In the genomic region with DNA sequence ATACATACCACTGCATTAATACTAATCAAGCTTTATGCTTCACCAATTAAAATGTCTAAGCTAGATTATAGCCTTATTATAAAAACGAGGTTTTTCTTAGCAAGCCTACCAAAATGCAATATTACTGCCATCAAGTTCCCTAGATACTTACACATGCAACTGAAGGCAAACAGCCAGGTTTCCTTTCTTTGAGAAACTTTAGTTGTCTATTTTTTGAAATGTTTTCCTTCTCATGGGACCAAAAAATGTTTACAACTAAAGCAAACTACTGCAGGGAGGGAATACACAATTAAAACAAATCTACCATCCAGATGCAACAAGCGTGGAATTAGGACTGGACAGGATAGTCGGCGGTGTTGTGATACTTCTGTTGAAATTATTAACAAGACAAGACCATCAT, we compare ENCODE assay signal across 8 cellular contexts. TPM values are rescaled to one million over a fixed set of nuclear protein-coding genes. Genes with fewer than 3 reads are reported as not detected.
DNase-seq lines count a peak whose midpoint lies in the region; ATAC-seq and TF ChIP-seq lines count a peak whose summit lies in the region.

No MANE protein-coding gene starts in this region.

- intact Hi-C loops in stomach (cut with DNase I; ENCODE audit: low total_unique reads), result no loop called here

- H3K27ac ChIP-seq in stomach, result peak overlapping the region in 3 of 5 donors; percentile 96 to 98 (median 98)

- WGBS in stomach, 5 donors, result 25 to 31% (median 27%) methylated on average over 4 of the region's 4 CpGs

- H3K27me3 Mint-ChIP-seq in activated T-helper 17 cell treated with anti-CD3 and anti-CD28 coated beads, Interleukin-2, amount 50 U/mL, for 72 hours, result no peaks in the 10 kb centered on the region

- peaks cover 54% of the 10 kb centered on the region for H3K36me3 Mint-ChIP-seq in activated T-helper 17 cell treated with anti-CD3 and anti-CD28 coated beads, Interleukin-2, amount 50 U/mL, for 72 hours (ENCODE audit: low read depth)

- H3K4me3 ChIP-seq in iPS-15b (ENCODE audit: low read depth, low read length) (peak overlapping the region; percentile 94), stomach (peak overlapping the region; percentile 66 to 86 (median 70))

- H3K4me1 Mint-ChIP-seq in activated T-helper 17 cell treated with anti-CD3 and anti-CD28 coated beads, Interleukin-2, amount 50 U/mL, for 72 hours, result peaks cover 26% of the 10 kb centered on the region

- no peak for ATAC-seq in activated T-helper 17 cell treated with anti-CD3 and anti-CD28 coated beads, Interleukin-2, amount 50 U/mL, for 72 hours (replicated peaks)
- ATAC-seq in GM21367 (IDR thresholded peaks at IDR 0.05; ENCODE audit: unreplicated experiment), result no peak

- peak overlapping the region; percentile 97 for H3K9ac ChIP-seq in iPS-15b (ENCODE audit: low read depth, low read length)

- TF ChIP-seq EP300 in stomach (IDR thresholded peaks at IDR 0.05), result no peak

- H3K4me1 ChIP-seq in iPS-15b (ENCODE audit: control insufficient read depth, insufficient read depth, low read length) (peaks cover 20% of the 10 kb centered on the region), stomach (peaks cover 28 to 66% (median 52%) of the 10 kb centered on the region in 4 donors)

- no peaks in the 10 kb centered on the region for H3K9me3 Mint-ChIP-seq in activated T-helper 17 cell treated with anti-CD3 and anti-CD28 coated beads, Interleukin-2, amount 50 U/mL, for 72 hours

- no peaks in the 10 kb centered on the region for H3K27me3 ChIP-seq in iPS-15b (ENCODE audit: control insufficient read depth, insufficient read depth, low read length)
- H3K27me3 ChIP-seq in stomach, result no peaks in the 10 kb centered on the region

- H3K9me3 ChIP-seq in iPS-15b (ENCODE audit: control insufficient read depth, insufficient read depth, low read length), result no peaks in the 10 kb centered on the region
- H3K9me3 ChIP-seq in stomach, result no peaks in the 10 kb centered on the region

- in situ Hi-C loops in G401 (cut with HindIII; ENCODE audit: low sequenced_read_pairs), result no loop called here

- no peak for TF ChIP-seq CTCF in stomach (IDR thresholded peaks at IDR 0.05)

- peak overlapping the region; percentile 97 for H3K4me3 Mint-ChIP-seq in activated T-helper 17 cell treated with anti-CD3 and anti-CD28 coated beads, Interleukin-2, amount 50 U/mL, for 72 hours

- no peaks in the 10 kb centered on the region for H3K36me3 ChIP-seq in iPS-15b (ENCODE audit: control insufficient read depth, insufficient read depth, low read length)
- H3K36me3 ChIP-seq in stomach, result no peaks in the 10 kb centered on the region

- H3K27ac Mint-ChIP-seq in activated T-helper 17 cell treated with anti-CD3 and anti-CD28 coated beads, Interleukin-2, amount 50 U/mL, for 72 hours, result peak overlapping the region; percentile 99

- DNase-seq in DMS53 (lab: John Stamatoyannopoulos, UW), result peak; percentile 44
- DNase-seq in DMS53 treated with DMSO at 0.1 percent for 48 hours (lab: John Stamatoyannopoulos, UW; ENCODE audit: unreplicated experiment), result no peak
- no peak for DNase-seq in stomach
- no peak for DNase-seq in NCI-H2081 (lab: John Stamatoyannopoulos, UW)
- no peak for DNase-seq in G401 (ENCODE audit: low spot score)

- TF ChIP-seq POLR2A in stomach (IDR thresholded peaks at IDR 0.05), result no peak

RNA-seq across cellular contexts. Expression of gene ZNF644, which starts 1.3 kb away (rescaled TPM):
- 10 to 100 TPM; 55.7 to 57.9 TPM for total RNA-seq in activated T-helper 17 cell treated with anti-CD3 and anti-CD28 coated beads, Interleukin-2, amount 50 U/mL, for 72 hours
- total RNA-seq in stomach, result 100 to 1,000 TPM in 1 of 5 donors, 10 to 100 TPM in 4; 33.3 to 134 (median 63.0) TPM
- polyA plus RNA-seq in stomach, result 10 to 100 TPM; 13.2 to 19.6 (median 15.9) TPM
- total RNA-seq in G401 (2014; rRNA removed; shearing (Covaris generic)), result 45.4 and 76.0 TPM in 2 replicates
